ENCODE assay signal across 1 cellular context in the genomic region with DNA sequence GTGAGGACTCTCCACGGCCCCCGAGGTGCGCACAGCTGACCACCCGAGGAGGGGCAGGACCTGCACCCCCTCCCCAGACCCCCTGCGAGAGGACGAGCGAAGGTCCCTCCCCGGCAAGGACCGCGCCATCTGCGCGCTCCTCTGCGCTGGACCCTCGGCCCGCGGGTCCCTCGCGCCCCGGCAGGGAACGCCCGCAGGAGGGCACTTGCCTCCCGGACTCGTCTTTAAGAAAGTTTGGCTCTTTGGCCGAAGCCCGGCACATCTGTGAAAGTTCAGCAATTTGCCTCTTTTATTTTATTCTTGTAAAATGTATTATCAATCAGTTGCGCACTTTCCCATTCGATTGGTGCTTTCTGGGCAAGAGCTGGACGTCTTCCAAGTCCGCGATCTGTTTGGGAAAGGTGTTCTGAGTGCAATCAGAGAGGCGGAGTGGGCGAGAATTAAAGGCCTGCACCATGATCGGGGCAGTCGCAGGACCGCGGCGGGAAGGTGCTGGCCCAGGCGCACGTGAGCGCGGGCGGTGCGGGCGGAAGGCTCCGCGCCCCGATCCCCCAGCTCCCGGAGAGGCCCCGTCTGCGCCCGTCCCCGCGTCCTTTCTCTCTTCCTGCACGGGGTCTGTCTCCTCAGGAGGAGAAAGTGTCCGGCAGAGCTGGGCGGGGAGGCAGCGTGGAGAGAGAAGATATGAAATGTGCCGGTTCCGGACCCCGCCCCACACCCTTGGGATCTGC.
A peak's percentile ranks its signal among the peaks of the same experiment; 100 is the strongest.
TF ChIP-seq lines count a peak whose summit lies in the region.

No MANE protein-coding gene starts in this region.

TF ChIP-seq in HepG2, 621 proteins besides CTCF, POLR2A, EP300 and RAD21 (continued from another document and continues in another):
- TF ChIP-seq KIAA2018 (CRISPR knock-in tag; IDR thresholded peaks at IDR 0.05; ENCODE audit: borderline replicate concordance) (no peak), RBM39 (IDR thresholded peaks at IDR 0.05; ENCODE audit: low read depth, low read length, poor library complexity, severe bottlenecking) (no peak), SUZ12 (IDR thresholded peaks at IDR 0.05; ENCODE audit: low read depth, low read length) (no peak), HIC2 (CRISPR knock-in tag; IDR thresholded peaks at IDR 0.05; ENCODE audit: low read depth) (no peak), ARNTL (CRISPR knock-in tag; IDR thresholded peaks at IDR 0.05) (no peak; the same call in 1 of the 2 replicates), GRHL1 (CRISPR knock-in tag; conservative IDR thresholded peaks at IDR 0.05) (no peak), TBL1XR1 (IDR thresholded peaks at IDR 0.05; ENCODE audit: borderline replicate concordance, low read length, partially characterized antibody) (no peak), ZKSCAN5 (CRISPR knock-in tag; IDR thresholded peaks at IDR 0.05) (no peak), ATF1 (CRISPR knock-in tag; IDR thresholded peaks at IDR 0.05) (no peak), ZNF605 (CRISPR knock-in tag; IDR thresholded peaks at IDR 0.05) (0 out of 2 replicates have a peak, but pooled peaks have one; percentile 32), ZNF333 (CRISPR knock-in tag; IDR thresholded peaks at IDR 0.05; ENCODE audit: borderline replicate concordance) (no peak), PAWR (CRISPR knock-in tag; IDR thresholded peaks at IDR 0.05; ENCODE audit: borderline replicate concordance) (no peak), ZNF441 (CRISPR knock-in tag; IDR thresholded peaks at IDR 0.05; ENCODE audit: borderline replicate concordance) (no peak), ZSCAN31 (CRISPR knock-in tag; IDR thresholded peaks at IDR 0.05; ENCODE audit: low read depth) (no peak), ZNF777 (CRISPR knock-in tag; IDR thresholded peaks at IDR 0.05) (peak; percentile 70; the same call in 1 of the 2 replicates), CREB1 (IDR thresholded peaks at IDR 0.05) (no peak), CREB1 (CRISPR knock-in tag; IDR thresholded peaks at IDR 0.05) (no peak), ZNF670 (CRISPR knock-in tag; IDR thresholded peaks at IDR 0.05; ENCODE audit: borderline replicate concordance) (no peak), HDAC6 (IDR thresholded peaks at IDR 0.05; ENCODE audit: low read depth, low read length) (peak; percentile 73; the same call in 1 of the 2 replicates), RXRB (CRISPR knock-in tag; IDR thresholded peaks at IDR 0.05; ENCODE audit: borderline replicate concordance) (no peak), FOXK1 (CRISPR knock-in tag; IDR thresholded peaks at IDR 0.05; ENCODE audit: borderline replicate concordance, low read depth) (no peak), CREB3 (CRISPR knock-in tag; IDR thresholded peaks at IDR 0.05) (no peak), ZNF343 (CRISPR knock-in tag; IDR thresholded peaks at IDR 0.05) (no peak), ZNF850 (CRISPR knock-in tag; conservative IDR thresholded peaks at IDR 0.05) (no peak), ZMAT3 (CRISPR knock-in tag; conservative IDR thresholded peaks at IDR 0.05) (0 out of 2 replicates have a peak, but pooled peaks have one; percentile 68), KLF12 (CRISPR knock-in tag; IDR thresholded peaks at IDR 0.05; ENCODE audit: borderline replicate concordance) (no peak), CHD4 (IDR thresholded peaks at IDR 0.05; ENCODE audit: borderline replicate concordance, low read length) (no peak), ZNF276 (CRISPR knock-in tag; IDR thresholded peaks at IDR 0.05; ENCODE audit: low read depth) (no peak), MXI1 (IDR thresholded peaks at IDR 0.05; ENCODE audit: borderline replicate concordance, low read depth, low read length) (no peak), REPIN1 (CRISPR knock-in tag; IDR thresholded peaks at IDR 0.05; ENCODE audit: borderline replicate concordance, low read depth) (no peak), ZNF749 (CRISPR knock-in tag; IDR thresholded peaks at IDR 0.05; ENCODE audit: borderline replicate concordance) (no peak; the same call in 1 of the 2 replicates)
- TF ChIP-seq, protein P1, sequence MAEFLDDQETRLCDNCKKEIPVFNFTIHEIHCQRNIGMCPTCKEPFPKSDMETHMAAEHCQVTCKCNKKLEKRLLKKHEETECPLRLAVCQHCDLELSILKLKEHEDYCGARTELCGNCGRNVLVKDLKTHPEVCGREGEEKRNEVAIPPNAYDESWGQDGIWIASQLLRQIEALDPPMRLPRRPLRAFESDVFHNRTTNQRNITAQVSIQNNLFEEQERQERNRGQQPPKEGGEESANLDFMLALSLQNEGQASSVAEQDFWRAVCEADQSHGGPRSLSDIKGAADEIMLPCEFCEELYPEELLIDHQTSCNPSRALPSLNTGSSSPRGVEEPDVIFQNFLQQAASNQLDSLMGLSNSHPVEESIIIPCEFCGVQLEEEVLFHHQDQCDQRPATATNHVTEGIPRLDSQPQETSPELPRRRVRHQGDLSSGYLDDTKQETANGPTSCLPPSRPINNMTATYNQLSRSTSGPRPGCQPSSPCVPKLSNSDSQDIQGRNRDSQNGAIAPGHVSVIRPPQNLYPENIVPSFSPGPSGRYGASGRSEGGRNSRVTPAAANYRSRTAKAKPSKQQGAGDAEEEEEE (CRISPR knock-in tag; IDR thresholded peaks at IDR 0.05; ENCODE audit: borderline replicate concordance), result no peak
- TF ChIP-seq, protein P2, sequence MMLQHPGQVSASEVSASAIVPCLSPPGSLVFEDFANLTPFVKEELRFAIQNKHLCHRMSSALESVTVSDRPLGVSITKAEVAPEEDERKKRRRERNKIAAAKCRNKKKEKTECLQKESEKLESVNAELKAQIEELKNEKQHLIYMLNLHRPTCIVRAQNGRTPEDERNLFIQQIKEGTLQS (CRISPR knock-in tag; IDR thresholded peaks at IDR 0.05), result no peak
- TF ChIP-seq, protein P3, sequence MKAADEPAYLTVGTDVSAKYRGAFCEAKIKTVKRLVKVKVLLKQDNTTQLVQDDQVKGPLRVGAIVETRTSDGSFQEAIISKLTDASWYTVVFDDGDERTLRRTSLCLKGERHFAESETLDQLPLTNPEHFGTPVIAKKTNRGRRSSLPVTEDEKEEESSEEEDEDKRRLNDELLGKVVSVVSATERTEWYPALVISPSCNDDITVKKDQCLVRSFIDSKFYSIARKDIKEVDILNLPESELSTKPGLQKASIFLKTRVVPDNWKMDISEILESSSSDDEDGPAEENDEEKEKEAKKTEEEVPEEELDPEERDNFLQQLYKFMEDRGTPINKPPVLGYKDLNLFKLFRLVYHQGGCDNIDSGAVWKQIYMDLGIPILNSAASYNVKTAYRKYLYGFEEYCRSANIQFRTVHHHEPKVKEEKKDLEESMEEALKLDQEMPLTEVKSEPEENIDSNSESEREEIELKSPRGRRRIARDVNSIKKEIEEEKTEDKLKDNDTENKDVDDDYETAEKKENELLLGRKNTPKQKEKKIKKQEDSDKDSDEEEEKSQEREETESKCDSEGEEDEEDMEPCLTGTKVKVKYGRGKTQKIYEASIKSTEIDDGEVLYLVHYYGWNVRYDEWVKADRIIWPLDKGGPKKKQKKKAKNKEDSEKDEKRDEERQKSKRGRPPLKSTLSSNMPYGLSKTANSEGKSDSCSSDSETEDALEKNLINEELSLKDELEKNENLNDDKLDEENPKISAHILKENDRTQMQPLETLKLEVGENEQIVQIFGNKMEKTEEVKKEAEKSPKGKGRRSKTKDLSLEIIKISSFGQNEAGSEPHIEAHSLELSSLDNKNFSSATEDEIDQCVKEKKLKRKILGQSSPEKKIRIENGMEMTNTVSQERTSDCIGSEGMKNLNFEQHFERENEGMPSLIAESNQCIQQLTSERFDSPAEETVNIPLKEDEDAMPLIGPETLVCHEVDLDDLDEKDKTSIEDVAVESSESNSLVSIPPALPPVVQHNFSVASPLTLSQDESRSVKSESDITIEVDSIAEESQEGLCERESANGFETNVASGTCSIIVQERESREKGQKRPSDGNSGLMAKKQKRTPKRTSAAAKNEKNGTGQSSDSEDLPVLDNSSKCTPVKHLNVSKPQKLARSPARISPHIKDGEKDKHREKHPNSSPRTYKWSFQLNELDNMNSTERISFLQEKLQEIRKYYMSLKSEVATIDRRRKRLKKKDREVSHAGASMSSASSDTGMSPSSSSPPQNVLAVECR (CRISPR knock-in tag; IDR thresholded peaks at IDR 0.05; ENCODE audit: borderline replicate concordance), result peak; percentile 39; the same call in 1 of the 2 replicates
